1 cellular context compared by ENCODE assay signal in the genomic region with DNA sequence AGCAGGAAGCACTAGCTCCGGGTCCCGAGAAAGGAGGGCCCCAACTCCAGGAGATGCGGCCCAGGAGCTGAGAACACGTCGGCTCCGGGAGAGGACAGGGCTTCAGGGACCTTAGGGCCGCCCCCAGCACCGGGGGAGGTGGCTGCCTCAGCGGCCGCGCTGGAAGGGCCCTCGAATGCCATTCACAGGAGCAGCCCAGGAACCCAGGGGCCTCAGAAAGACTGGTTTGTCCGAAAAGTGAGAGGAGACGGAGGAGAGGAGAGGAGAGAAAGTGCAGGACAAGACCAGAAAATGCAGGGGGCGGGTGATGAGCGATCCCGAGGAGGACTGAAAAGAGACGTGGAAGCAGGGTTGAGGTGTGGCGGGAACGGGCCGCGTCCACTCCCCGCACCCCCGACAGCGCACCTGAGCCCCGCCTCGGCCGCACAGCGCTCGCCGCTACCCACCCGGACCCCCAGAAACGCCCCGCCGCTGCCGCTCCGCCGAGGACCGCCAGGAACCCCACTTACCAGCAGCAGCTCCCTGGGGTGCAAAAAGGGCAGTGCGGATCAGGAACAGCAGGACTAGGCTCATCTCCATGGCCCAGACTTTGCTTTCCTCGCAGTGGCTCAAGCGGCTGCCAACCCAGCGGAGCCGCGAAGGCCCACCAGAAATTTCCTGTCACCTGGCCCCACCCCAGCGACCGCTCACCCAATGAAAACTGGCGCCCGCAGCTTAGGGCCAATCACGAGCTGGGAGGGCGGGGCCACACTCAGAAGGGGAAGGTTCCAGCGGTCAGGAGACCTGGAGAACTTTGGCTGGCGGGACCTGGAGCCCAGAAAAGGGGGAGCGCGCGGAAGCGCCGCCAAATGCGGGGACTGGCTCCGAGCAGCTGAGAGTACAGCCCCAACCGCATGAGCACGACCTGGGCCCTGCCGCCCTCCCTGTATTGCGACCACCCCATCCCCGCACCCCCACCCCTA.
TF ChIP-seq lines count a peak whose summit lies in the region.

No MANE protein-coding gene starts in this region.

TF ChIP-seq in HepG2, 621 proteins besides CTCF, POLR2A, EP300 and RAD21 (continued from another document and continues in another):
- TF ChIP-seq RBFOX2 (IDR thresholded peaks at IDR 0.05; ENCODE audit: low read depth, low read length) (0 out of 2 replicates have a peak, but pooled peaks have one; percentile 22), GABPB1 (CRISPR knock-in tag; IDR thresholded peaks at IDR 0.05) (peak; percentile 80), ZNF605 (CRISPR knock-in tag; IDR thresholded peaks at IDR 0.05) (0 out of 2 replicates have a peak, but pooled peaks have one; percentile 28), ZEB1 (IDR thresholded peaks at IDR 0.05; ENCODE audit: insufficient replicate concordance, low read depth) (no peak), ZMAT3 (CRISPR knock-in tag; conservative IDR thresholded peaks at IDR 0.05) (peak; percentile 88), BATF2 (CRISPR knock-in tag; IDR thresholded peaks at IDR 0.05) (no peak), ARID5B (CRISPR knock-in tag; IDR thresholded peaks at IDR 0.05) (peak; percentile 43; the same call in 1 of the 2 replicates), PHF20 (CRISPR knock-in tag; IDR thresholded peaks at IDR 0.05) (peak; percentile 23; the same call in 1 of the 2 replicates), CHCHD3 (CRISPR knock-in tag; IDR thresholded peaks at IDR 0.05) (no peak), MAF1 (CRISPR knock-in tag; IDR thresholded peaks at IDR 0.05; ENCODE audit: borderline replicate concordance) (no peak), DR1 (CRISPR knock-in tag; IDR thresholded peaks at IDR 0.05) (0 out of 2 replicates have a peak, but pooled peaks have one; percentile 33), ATF7-NPFF (CRISPR knock-in tag; IDR thresholded peaks at IDR 0.05; ENCODE audit: low read depth) (0 out of 2 replicates have a peak, but pooled peaks have one; percentile 55), ZNF772 (CRISPR knock-in tag; IDR thresholded peaks at IDR 0.05) (peak; percentile 89), ZNF557 (CRISPR knock-in tag; IDR thresholded peaks at IDR 0.05) (no peak), ZNF574 (CRISPR knock-in tag; IDR thresholded peaks at IDR 0.05) (0 out of 2 replicates have a peak, but pooled peaks have one; percentile 19), ZNF598 (CRISPR knock-in tag; IDR thresholded peaks at IDR 0.05; ENCODE audit: borderline replicate concordance) (0 out of 2 replicates have a peak, but pooled peaks have one; percentile 25), ZNF225 (CRISPR knock-in tag; IDR thresholded peaks at IDR 0.05) (no peak), BRD4 (CRISPR knock-in tag; IDR thresholded peaks at IDR 0.05) (no peak), ZFYVE20 (CRISPR knock-in tag; IDR thresholded peaks at IDR 0.05; ENCODE audit: borderline replicate concordance, low read depth) (no peak), MAZ (IDR thresholded peaks at IDR 0.05; ENCODE audit: borderline replicate concordance, low read depth, low read length) (no peak), MAZ (CRISPR knock-in tag; IDR thresholded peaks at IDR 0.05; ENCODE audit: low read depth) (peak; percentile 65), ZNF784 (CRISPR knock-in tag; IDR thresholded peaks at IDR 0.05; ENCODE audit: borderline replicate concordance) (0 out of 2 replicates have a peak, but pooled peaks have one; percentile 70), EED (CRISPR knock-in tag; IDR thresholded peaks at IDR 0.05) (peak; percentile 94), GATAD1 (CRISPR knock-in tag; IDR thresholded peaks at IDR 0.05) (no peak), ZMYM3 (CRISPR knock-in tag; IDR thresholded peaks at IDR 0.05) (no peak), AHR (CRISPR knock-in tag; IDR thresholded peaks at IDR 0.05) (no peak), ZNF607 (CRISPR knock-in tag; IDR thresholded peaks at IDR 0.05; ENCODE audit: borderline replicate concordance) (peak; percentile 84), CENPBD1 (CRISPR knock-in tag; IDR thresholded peaks at IDR 0.05; ENCODE audit: borderline replicate concordance, low read depth) (no peak), FOXJ3 (CRISPR knock-in tag; IDR thresholded peaks at IDR 0.05; ENCODE audit: borderline replicate concordance) (no peak), SOX6 (IDR thresholded peaks at IDR 0.05) (no peak), SOX6 (CRISPR knock-in tag; IDR thresholded peaks at IDR 0.05) (0 out of 2 replicates have a peak, but pooled peaks have one; percentile 23), HES4 (CRISPR knock-in tag; IDR thresholded peaks at IDR 0.05; ENCODE audit: borderline replicate concordance) (peak; percentile 83), RCOR2 (CRISPR knock-in tag; IDR thresholded peaks at IDR 0.05) (0 out of 2 replicates have a peak, but pooled peaks have one; percentile 24), ZNF792 (CRISPR knock-in tag; IDR thresholded peaks at IDR 0.05) (0 out of 2 replicates have a peak, but pooled peaks have one; percentile 27)
- TF ChIP-seq, protein P1, sequence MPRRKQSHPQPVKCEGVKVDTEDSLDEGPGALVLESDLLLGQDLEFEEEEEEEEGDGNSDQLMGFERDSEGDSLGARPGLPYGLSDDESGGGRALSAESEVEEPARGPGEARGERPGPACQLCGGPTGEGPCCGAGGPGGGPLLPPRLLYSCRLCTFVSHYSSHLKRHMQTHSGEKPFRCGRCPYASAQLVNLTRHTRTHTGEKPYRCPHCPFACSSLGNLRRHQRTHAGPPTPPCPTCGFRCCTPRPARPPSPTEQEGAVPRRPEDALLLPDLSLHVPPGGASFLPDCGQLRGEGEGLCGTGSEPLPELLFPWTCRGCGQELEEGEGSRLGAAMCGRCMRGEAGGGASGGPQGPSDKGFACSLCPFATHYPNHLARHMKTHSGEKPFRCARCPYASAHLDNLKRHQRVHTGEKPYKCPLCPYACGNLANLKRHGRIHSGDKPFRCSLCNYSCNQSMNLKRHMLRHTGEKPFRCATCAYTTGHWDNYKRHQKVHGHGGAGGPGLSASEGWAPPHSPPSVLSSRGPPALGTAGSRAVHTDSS (CRISPR knock-in tag; conservative IDR thresholded peaks at IDR 0.05), result no peak
- TF ChIP-seq, protein P2, sequence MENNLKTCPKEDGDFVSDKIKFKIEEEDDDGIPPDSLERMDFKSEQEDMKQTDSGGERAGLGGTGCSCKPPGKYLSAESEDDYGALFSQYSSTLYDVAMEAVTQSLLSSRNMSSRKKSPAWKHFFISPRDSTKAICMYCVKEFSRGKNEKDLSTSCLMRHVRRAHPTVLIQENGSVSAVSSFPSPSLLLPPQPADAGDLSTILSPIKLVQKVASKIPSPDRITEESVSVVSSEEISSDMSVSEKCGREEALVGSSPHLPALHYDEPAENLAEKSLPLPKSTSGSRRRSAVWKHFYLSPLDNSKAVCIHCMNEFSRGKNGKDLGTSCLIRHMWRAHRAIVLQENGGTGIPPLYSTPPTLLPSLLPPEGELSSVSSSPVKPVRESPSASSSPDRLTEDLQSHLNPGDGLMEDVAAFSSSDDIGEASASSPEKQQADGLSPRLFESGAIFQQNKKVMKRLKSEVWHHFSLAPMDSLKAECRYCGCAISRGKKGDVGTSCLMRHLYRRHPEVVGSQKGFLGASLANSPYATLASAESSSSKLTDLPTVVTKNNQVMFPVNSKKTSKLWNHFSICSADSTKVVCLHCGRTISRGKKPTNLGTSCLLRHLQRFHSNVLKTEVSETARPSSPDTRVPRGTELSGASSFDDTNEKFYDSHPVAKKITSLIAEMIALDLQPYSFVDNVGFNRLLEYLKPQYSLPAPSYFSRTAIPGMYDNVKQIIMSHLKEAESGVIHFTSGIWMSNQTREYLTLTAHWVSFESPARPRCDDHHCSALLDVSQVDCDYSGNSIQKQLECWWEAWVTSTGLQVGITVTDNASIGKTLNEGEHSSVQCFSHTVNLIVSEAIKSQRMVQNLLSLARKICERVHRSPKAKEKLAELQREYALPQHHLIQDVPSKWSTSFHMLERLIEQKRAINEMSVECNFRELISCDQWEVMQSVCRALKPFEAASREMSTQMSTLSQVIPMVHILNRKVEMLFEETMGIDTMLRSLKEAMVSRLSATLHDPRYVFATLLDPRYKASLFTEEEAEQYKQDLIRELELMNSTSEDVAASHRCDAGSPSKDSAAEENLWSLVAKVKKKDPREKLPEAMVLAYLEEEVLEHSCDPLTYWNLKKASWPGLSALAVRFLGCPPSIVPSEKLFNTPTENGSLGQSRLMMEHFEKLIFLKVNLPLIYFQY (CRISPR knock-in tag; IDR thresholded peaks at IDR 0.05; ENCODE audit: borderline replicate concordance), result peak; percentile 35; the same call in 1 of the 2 replicates
- TF ChIP-seq, protein P3, sequence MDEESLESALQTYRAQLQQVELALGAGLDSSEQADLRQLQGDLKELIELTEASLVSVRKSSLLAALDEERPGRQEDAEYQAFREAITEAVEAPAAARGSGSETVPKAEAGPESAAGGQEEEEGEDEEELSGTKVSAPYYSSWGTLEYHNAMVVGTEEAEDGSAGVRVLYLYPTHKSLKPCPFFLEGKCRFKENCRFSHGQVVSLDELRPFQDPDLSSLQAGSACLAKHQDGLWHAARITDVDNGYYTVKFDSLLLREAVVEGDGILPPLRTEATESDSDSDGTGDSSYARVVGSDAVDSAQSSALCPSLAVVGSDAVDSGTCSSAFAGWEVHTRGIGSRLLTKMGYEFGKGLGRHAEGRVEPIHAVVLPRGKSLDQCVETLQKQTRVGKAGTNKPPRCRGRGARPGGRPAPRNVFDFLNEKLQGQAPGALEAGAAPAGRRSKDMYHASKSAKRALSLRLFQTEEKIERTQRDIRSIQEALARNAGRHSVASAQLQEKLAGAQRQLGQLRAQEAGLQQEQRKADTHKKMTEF (CRISPR knock-in tag; IDR thresholded peaks at IDR 0.05), result 0 out of 2 replicates have a peak, but pooled peaks have one; percentile 37
- TF ChIP-seq, protein P4, sequence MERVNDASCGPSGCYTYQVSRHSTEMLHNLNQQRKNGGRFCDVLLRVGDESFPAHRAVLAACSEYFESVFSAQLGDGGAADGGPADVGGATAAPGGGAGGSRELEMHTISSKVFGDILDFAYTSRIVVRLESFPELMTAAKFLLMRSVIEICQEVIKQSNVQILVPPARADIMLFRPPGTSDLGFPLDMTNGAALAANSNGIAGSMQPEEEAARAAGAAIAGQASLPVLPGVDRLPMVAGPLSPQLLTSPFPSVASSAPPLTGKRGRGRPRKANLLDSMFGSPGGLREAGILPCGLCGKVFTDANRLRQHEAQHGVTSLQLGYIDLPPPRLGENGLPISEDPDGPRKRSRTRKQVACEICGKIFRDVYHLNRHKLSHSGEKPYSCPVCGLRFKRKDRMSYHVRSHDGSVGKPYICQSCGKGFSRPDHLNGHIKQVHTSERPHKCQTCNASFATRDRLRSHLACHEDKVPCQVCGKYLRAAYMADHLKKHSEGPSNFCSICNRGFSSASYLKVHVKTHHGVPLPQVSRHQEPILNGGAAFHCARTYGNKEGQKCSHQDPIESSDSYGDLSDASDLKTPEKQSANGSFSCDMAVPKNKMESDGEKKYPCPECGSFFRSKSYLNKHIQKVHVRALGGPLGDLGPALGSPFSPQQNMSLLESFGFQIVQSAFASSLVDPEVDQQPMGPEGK (CRISPR knock-in tag; IDR thresholded peaks at IDR 0.05), result peak; percentile 44; the same call in 1 of the 2 replicates
